ENCODE assay signal across 8 cellular contexts in the genomic region with DNA sequence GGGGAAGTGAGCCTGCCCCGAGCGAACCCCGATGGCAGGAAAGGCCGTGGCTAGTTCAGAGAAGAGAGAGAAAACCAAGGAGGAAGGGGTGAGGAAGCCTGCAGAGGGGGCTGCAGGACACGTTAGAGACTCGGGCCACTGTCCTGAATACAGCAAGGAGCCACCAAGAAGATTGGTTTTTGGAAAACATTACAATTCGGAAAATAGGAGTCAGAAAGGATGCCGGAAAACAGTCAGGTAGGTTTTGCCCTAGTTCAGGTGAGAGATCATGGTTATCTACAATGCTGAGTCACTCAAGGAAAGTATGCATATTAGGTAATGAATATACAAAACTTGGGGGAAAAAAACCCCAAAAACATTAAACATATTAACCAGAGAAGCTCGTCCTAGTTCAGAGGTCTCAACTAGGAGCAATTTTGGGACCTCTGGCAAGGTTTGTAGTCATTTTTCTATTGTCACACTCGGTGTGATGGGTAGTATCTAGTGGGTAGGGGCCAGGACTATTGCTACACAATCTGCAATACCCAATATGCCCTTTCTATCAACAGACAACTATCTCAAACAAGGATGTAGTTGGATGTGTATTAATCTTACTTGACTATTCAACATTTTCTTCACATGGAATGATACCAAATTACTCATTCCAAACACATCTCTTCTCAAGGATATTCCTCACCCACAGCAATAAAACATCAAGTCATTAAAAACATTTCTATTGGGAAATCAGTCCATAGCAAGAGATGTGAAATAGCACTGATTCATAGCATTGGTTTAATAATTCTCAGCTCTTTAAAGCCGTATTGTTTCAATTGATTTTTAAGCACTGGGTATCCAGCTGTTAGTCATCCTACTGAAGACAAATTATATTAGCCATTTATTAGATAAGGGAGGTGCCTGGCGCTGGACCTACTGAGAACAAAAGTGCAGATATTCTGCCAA.
DNase-seq lines count a peak whose midpoint lies in the region; ATAC-seq and TF ChIP-seq lines count a peak whose summit lies in the region.

No MANE protein-coding gene starts in this region.

- H3K27ac ChIP-seq in A673 (ENCODE audit: low read depth, low read length, poor library complexity, severe bottlenecking), result no peak overlapping the region

- H3K27me3 ChIP-seq in A673 (replicated peaks; ENCODE audit: insufficient read depth, low read depth, low read length, poor library complexity), result no peaks in the 10 kb centered on the region

- peak; percentile 92 for ATAC-seq in activated naive CD8-positive, alpha-beta T cell treated with anti-CD3 and anti-CD28 coated beads, Interleukin-2, amount 50 U/mL, for 24 hours
- ATAC-seq in HG03135 (IDR thresholded peaks at IDR 0.05; ENCODE audit: unreplicated experiment), result no peak

- H3K4me1 Mint-ChIP-seq in activated naive CD8-positive, alpha-beta T cell treated with anti-CD3 and anti-CD28 coated beads, Interleukin-2, amount 50 U/mL, for 24 hours, result peaks cover 16% of the 10 kb centered on the region

- TSS peak; percentile 79 for BruUV-seq in A673 (replicated peaks; lab: Mats Ljungman, UMichigan)

- no peak overlapping the region for H3K4me3 ChIP-seq in A673 (ENCODE audit: low read depth, low read length, poor library complexity, severe bottlenecking)

- no peaks in the 10 kb centered on the region for H3K36me3 Mint-ChIP-seq in activated naive CD8-positive, alpha-beta T cell treated with anti-CD3 and anti-CD28 coated beads, Interleukin-2, amount 50 U/mL, for 24 hours (ENCODE audit: low read depth)

- H3K36me3 ChIP-seq in A673 (ENCODE audit: insufficient read depth, low read length, poor library complexity, severe bottlenecking), result no peaks in the 10 kb centered on the region

- H3K27ac Mint-ChIP-seq in activated naive CD8-positive, alpha-beta T cell treated with anti-CD3 and anti-CD28 coated beads, Interleukin-2, amount 50 U/mL, for 24 hours, result peak overlapping the region; percentile 92

- no peaks in the 10 kb centered on the region for H3K9me3 ChIP-seq in A673 (ENCODE audit: low read depth, low read length, poor library complexity, severe bottlenecking)

- CTCF ChIA-PET in A673 (lab: Charles Lee), result no interaction called here

- no peaks in the 10 kb centered on the region for H3K9me3 Mint-ChIP-seq in activated naive CD8-positive, alpha-beta T cell treated with anti-CD3 and anti-CD28 coated beads, Interleukin-2, amount 50 U/mL, for 24 hours

- peak overlapping the region; percentile 77 for H3K4me3 Mint-ChIP-seq in activated naive CD8-positive, alpha-beta T cell treated with anti-CD3 and anti-CD28 coated beads, Interleukin-2, amount 50 U/mL, for 24 hours

- DNase-seq in A673 (ENCODE audit: low spot score) (peak; percentile 77), H4 (ENCODE audit: low spot score) (peak; percentile 68), SHP77 treated with DMSO at 0.1 percent for 48 hours (lab: John Stamatoyannopoulos, UW) (peak; percentile 30), iPS DF 4.7 (ENCODE audit: extremely low read depth, low spot score) (peak; percentile 49), smooth muscle cell of the brain vasculature (ENCODE audit: low read depth, low spot score) (peak; percentile 32), dedifferentiated amniotic fluid mesenchymal stem cell (ENCODE audit: extremely low spot score) (no peak)
- peak; percentile 60 for DNase-seq in activated naive CD8-positive, alpha-beta T cell treated with anti-CD3 and anti-CD28 coated beads, Interleukin-2, amount 50 U/mL, for 24 hours

- H3K27me3 Mint-ChIP-seq in activated naive CD8-positive, alpha-beta T cell treated with anti-CD3 and anti-CD28 coated beads, Interleukin-2, amount 50 U/mL, for 24 hours, result no peaks in the 10 kb centered on the region

- intact Hi-C loops in A673 (cut with micrococcal nuclease; ENCODE audit: unreplicated experiment), result loop anchor here (1.0 to 5.0 kb wide), 2 partner anchors 341 to 366 kb away; no protein-coding TSS in a partner anchor

- peaks cover 20% of the 10 kb centered on the region for H3K4me1 ChIP-seq in A673 (ENCODE audit: insufficient read depth, low read length, poor library complexity, severe bottlenecking)

- POLR2A ChIA-PET in A673 (lab: Charles Lee; ENCODE audit: low non-redundant PET), result no interaction called here

- TF ChIP-seq CTCF in A673 (conservative IDR thresholded peaks at IDR 0.05; ENCODE audit: low read depth, low read length), result peak; percentile 65
